In genomic region chr11:116771935-116772334, GRCh38 we compare ENCODE assay signal across 8 cellular contexts. TPM values are rescaled to one million over a fixed set of nuclear protein-coding genes. Genes with fewer than 3 reads are reported as not detected.
DNase-seq lines count a peak whose midpoint lies in the region; ATAC-seq, FAIRE-seq and TF ChIP-seq lines count a peak whose summit lies in the region.

No MANE protein-coding gene starts in this region.

- no peak for FAIRE-seq in GM12891 (lab: Jason Lieb, UNC)

- H3K27ac ChIP-seq in naive thymus-derived CD4-positive, alpha-beta T cell (ENCODE audit: low read depth, low read length) = peak overlapping the region; percentile 93

- no peak for ATAC-seq in naive thymus-derived CD4-positive, alpha-beta T cell
- no peak for ATAC-seq in GM21576 (IDR thresholded peaks at IDR 0.05; ENCODE audit: unreplicated experiment)

- DNase-seq in AG10803 (ENCODE audit: low read depth) (no peak), chondrocyte (ENCODE audit: low spot score) (no peak), GM20000 (ENCODE audit: low spot score) (no peak), SHP77 treated with DMSO at 0.1 percent for 48 hours (lab: John Stamatoyannopoulos, UW) (no peak), GM12891 (ENCODE audit: insufficient read length, low spot score) (no peak)
- DNase-seq in naive thymus-derived CD4-positive, alpha-beta T cell = no peak

- H3K4me3 Mint-ChIP-seq in IgD-negative memory B cell (peak overlapping the region; percentile 95 to 99 (median 96)), chondrocyte (ENCODE audit: unreplicated experiment) (peak overlapping the region; percentile 92)
- peak overlapping the region; percentile 86 to 99 (median 96) for H3K4me3 Mint-ChIP-seq in naive thymus-derived CD4-positive, alpha-beta T cell

- no peaks in the 10 kb centered on the region for H3K9me3 ChIP-seq in naive thymus-derived CD4-positive, alpha-beta T cell (ENCODE audit: control insufficient read depth in 2 of 3, low read length in 3 of 3)

- H3K27me3 Mint-ChIP-seq in IgD-negative memory B cell (no peaks in the 10 kb centered on the region), chondrocyte (ENCODE audit: low read depth) (no peaks in the 10 kb centered on the region)
- no peaks in the 10 kb centered on the region for H3K27me3 Mint-ChIP-seq in naive thymus-derived CD4-positive, alpha-beta T cell

- H3K9me3 Mint-ChIP-seq in IgD-negative memory B cell = no peaks in the 10 kb centered on the region
- H3K9me3 Mint-ChIP-seq in chondrocyte (ENCODE audit: low read depth) = no peaks in the 10 kb centered on the region
- H3K9me3 Mint-ChIP-seq in naive thymus-derived CD4-positive, alpha-beta T cell = peaks cover 0 to 4% (median 0%) of the 10 kb centered on the region in 11 donors

- POLR2A ChIA-PET in naive thymus-derived CD4-positive, alpha-beta T cell (lab: Charles Lee) = interaction anchor here (0.9 to 5.2 kb wide), 6 partner anchors 8 to 407 kb away, joined by 3 to 49 read pairs (median 6); partner anchors contain the start of genes APOA5, SIDT2 and ZPR1

- H3K4me3 ChIP-seq in AG10803 (ENCODE audit: low read length) = peak overlapping the region; percentile 83
- H3K4me3 ChIP-seq in naive thymus-derived CD4-positive, alpha-beta T cell (ENCODE audit: low read length) = peak overlapping the region; percentile 94

- H3K36me3 ChIP-seq in naive thymus-derived CD4-positive, alpha-beta T cell (ENCODE audit: control insufficient read depth in 2 of 3, insufficient read depth in 3 of 3, low read length in 3 of 3) = peaks cover 0 to 12% (median 3%) of the 10 kb centered on the region in 3 experiments

- intact Hi-C loops in naive thymus-derived CD4-positive, alpha-beta T cell (cut with micrococcal nuclease) = loop anchor here (1.0 to 5.0 kb wide), 7 partner anchors 64 to 555 kb away; partner anchors contain the start of genes CEP164 (in 2 of the 2), PCSK7 (in 1 of the 2), RNF214 (in 1 of the 2) and SIDT2 (in 1 of the 2)

- peaks cover 6% of the 10 kb centered on the region for H3K36me3 Mint-ChIP-seq in IgD-negative memory B cell
- H3K36me3 Mint-ChIP-seq in chondrocyte (ENCODE audit: low read depth) = peaks cover 7% of the 10 kb centered on the region
- H3K36me3 Mint-ChIP-seq in naive thymus-derived CD4-positive, alpha-beta T cell = peaks cover 3 to 16% (median 12%) of the 10 kb centered on the region in 5 donors

- no peaks in the 10 kb centered on the region for H3K27me3 ChIP-seq in naive thymus-derived CD4-positive, alpha-beta T cell (ENCODE audit: control insufficient read depth in 2 of 2, insufficient read depth in 2 of 2, low read length in 2 of 2)

- no peak for TF ChIP-seq CTCF in AG10803 (conservative IDR thresholded peaks at IDR 0.05; ENCODE audit: low read length)
- no peak for TF ChIP-seq CTCF in chondrocyte (IDR thresholded peaks at IDR 0.05)
- no peak for TF ChIP-seq CTCF in GM20000 (IDR thresholded peaks at IDR 0.05; ENCODE audit: extremely low read depth, missing control alignments)

- H3K27ac Mint-ChIP-seq in IgD-negative memory B cell = peak overlapping the region; percentile 97 to 100 (median 98)
- peak overlapping the region; percentile 95 for H3K27ac Mint-ChIP-seq in chondrocyte (ENCODE audit: unreplicated experiment)
- peak overlapping the region in 8 of 9 donors; percentile 92 to 99 (median 96) for H3K27ac Mint-ChIP-seq in naive thymus-derived CD4-positive, alpha-beta T cell

- H3K4me1 Mint-ChIP-seq in IgD-negative memory B cell (peaks cover 20 to 29% (median 27%) of the 10 kb centered on the region in 3 donors), chondrocyte (ENCODE audit: low read depth) (peaks cover 24% of the 10 kb centered on the region)
- peaks cover 25 to 52% (median 43%) of the 10 kb centered on the region in 7 donors for H3K4me1 Mint-ChIP-seq in naive thymus-derived CD4-positive, alpha-beta T cell

- CTCF ChIA-PET in naive thymus-derived CD4-positive, alpha-beta T cell (lab: Charles Lee) = interaction anchor here (1.4 kb wide), 1 partner anchor 19 kb away, joined by 12 read pairs; the partner anchor contains the start of gene APOA5

- no peak for TF ChIP-seq POLR2A in GM12891 (IDR thresholded peaks at IDR 0.05; ENCODE audit: low read depth, low read length)

- peaks cover 19 to 20% of the 10 kb centered on the region in 2 donors for H3K4me1 ChIP-seq in naive thymus-derived CD4-positive, alpha-beta T cell (ENCODE audit: control insufficient read depth in 2 of 2, insufficient read depth in 2 of 2, low read length in 2 of 2)

TF ChIP-seq in GM12891, 5 proteins besides CTCF, POLR2A, EP300 and RAD21:
- TF ChIP-seq POU2F2 (IDR thresholded peaks at IDR 0.05; ENCODE audit: low read depth, low read length) (no peak), POLR2AphosphoS5 (IDR thresholded peaks at IDR 0.05; ENCODE audit: low read depth, low read length) (no peak), PAX5 (IDR thresholded peaks at IDR 0.05; ENCODE audit: insufficient read depth, low read length, severe bottlenecking) (no peak), TAF1 (IDR thresholded peaks at IDR 0.05; ENCODE audit: low read depth, low read length) (no peak)

RNA-seq across cellular contexts. Expression of gene BUD13, which starts 0.9 kb away (rescaled TPM):
- 16.5 TPM for polyA plus RNA-seq in IgD-negative memory B cell
- 9.6 to 13.1 TPM (median 10.7 TPM) in 3 replicates for total RNA-seq in chondrocyte
- 10 to 100 TPM; 10.3 to 32.0 (median 20.3) TPM for total RNA-seq in naive thymus-derived CD4-positive, alpha-beta T cell
- polyA plus RNA-seq in naive thymus-derived CD4-positive, alpha-beta T cell = 10 to 100 TPM in 1 of 2 donors, 1 to 10 TPM in 1; 9.4 to 27.9 TPM
- polyA plus RNA-seq in GM12891 (2012; ENCODE audit: low read depth, missing spikeins) = 11.7 TPM

RNA-seq across cellular contexts. Expression of gene ZPR1, which starts 15.9 kb away (rescaled TPM):
- 56.3 TPM for polyA plus RNA-seq in IgD-negative memory B cell
- total RNA-seq in chondrocyte = 28.5 to 40.0 TPM (median 38.8 TPM) in 3 replicates
- total RNA-seq in naive thymus-derived CD4-positive, alpha-beta T cell = 100 to 1,000 TPM in 1 of 5 experiments, 10 to 100 TPM in 4; 65.8 to 117 (median 68.8) TPM
- polyA plus RNA-seq in naive thymus-derived CD4-positive, alpha-beta T cell = 10 to 100 TPM; 30.9 to 38.8 TPM
- 32.3 TPM for polyA plus RNA-seq in GM12891 (2012; ENCODE audit: low read depth, missing spikeins)

RNA-seq across cellular contexts. Expression of gene APOA5, which starts 19.7 kb away (rescaled TPM):
- polyA plus RNA-seq in IgD-negative memory B cell = not detected
- total RNA-seq in chondrocyte = not detected in 3 replicates
- not detected for total RNA-seq in naive thymus-derived CD4-positive, alpha-beta T cell
- not detected for polyA plus RNA-seq in naive thymus-derived CD4-positive, alpha-beta T cell
- not detected for polyA plus RNA-seq in GM12891 (2012; ENCODE audit: low read depth, missing spikeins)

RNA-seq across cellular contexts. Expression of gene APOA4, which starts 51.2 kb away (rescaled TPM):
- polyA plus RNA-seq in IgD-negative memory B cell = not detected
- total RNA-seq in chondrocyte = not detected in 3 replicates
- not detected for total RNA-seq in naive thymus-derived CD4-positive, alpha-beta T cell
- not detected for polyA plus RNA-seq in naive thymus-derived CD4-positive, alpha-beta T cell
- not detected for polyA plus RNA-seq in GM12891 (2012; ENCODE audit: low read depth, missing spikeins)

RNA-seq across cellular contexts. Expression of gene APOC3, which starts 57.8 kb away (rescaled TPM):
- polyA plus RNA-seq in IgD-negative memory B cell = not detected
- not detected in 3 replicates for total RNA-seq in chondrocyte
- not detected for total RNA-seq in naive thymus-derived CD4-positive, alpha-beta T cell
- polyA plus RNA-seq in naive thymus-derived CD4-positive, alpha-beta T cell = not detected
- not detected for polyA plus RNA-seq in GM12891 (2012; ENCODE audit: low read depth, missing spikeins)
